15 cellular contexts compared by ENCODE assay signal in genomic region chr1:107687846-107688753, GRCh38.
A peak's percentile ranks its signal among the peaks of the same experiment; 100 is the strongest.
DNase-seq lines count a peak whose midpoint lies in the region; ATAC-seq and TF ChIP-seq lines count a peak whose summit lies in the region.
"Had no signal": no experiment of that assay in that cellular context is flagged by ENCODE, and none has a peak within 500 bp of the region (broad histone marks: within the 10 kb centered on the region; RNA-seq: fewer than 3 reads in every experiment).

No MANE protein-coding gene starts in this region.

- DNase-seq in H9 (no peak), RWPE2 (ENCODE audit: low spot score) (no peak), esophagus squamous epithelium (lab: John Stamatoyannopoulos, UW) (no peak), SHP77 (lab: John Stamatoyannopoulos, UW) (no peak)
- DNase-seq in stimulated activated CD4-positive, alpha-beta T cell treated with anti-CD3 and anti-CD28 coated beads, Interleukin-12 subunit alpha, Interleukin-12 subunit beta, amount 100 ng/mL, for 4 hours: no peak
- DNase-seq in activated CD4-positive, alpha-beta memory T cell treated with anti-CD3 and anti-CD28 coated beads for 36 hours: no peak
- DNase-seq: activated T-cell treated with anti-CD3 and anti-CD28 coated beads, Interleukin-2, amount 50 U/mL, for 72 hours; CD4-positive, CD25-positive, alpha-beta regulatory T cell; hippocampal formation; NCI-H187; WERI-Rb-1 had no signal

- H3K27ac ChIP-seq in H9 (ENCODE audit: insufficient read length, low read depth, low read length): no peak overlapping the region
- peak overlapping the region; percentile 63 for H3K27ac ChIP-seq in RWPE2 (ENCODE audit: poor library complexity, severe bottlenecking)
- peak overlapping the region; percentile 46 to 87 (median 76) for H3K27ac ChIP-seq in esophagus squamous epithelium
- H3K27ac ChIP-seq in rectal smooth muscle tissue (ENCODE audit: low read depth, low read length): peak overlapping the region; percentile 28
- H3K27ac ChIP-seq: HL-60, WERI-Rb-1 had no signal

- no peaks in the 10 kb centered on the region for H3K36me3 Mint-ChIP-seq in H9 (ENCODE audit: insufficient read depth in 1 of 3, low read depth in 3 of 3)
- no peaks in the 10 kb centered on the region for H3K36me3 Mint-ChIP-seq in activated CD4-positive, alpha-beta memory T cell treated with anti-CD3 and anti-CD28 coated beads for 36 hours
- H3K36me3 Mint-ChIP-seq: CD4-positive, CD25-positive, alpha-beta regulatory T cell had no signal

- no peak overlapping the region for H2AFZ ChIP-seq in H9 (ENCODE audit: low read length)

- H3K4me3 ChIP-seq in RWPE2 (ENCODE audit: severe bottlenecking) (peak overlapping the region; percentile 10), esophagus squamous epithelium (peak overlapping the region; percentile 30 to 60 (median 52)), rectal smooth muscle tissue (ENCODE audit: low read length) (peak overlapping the region; percentile 58)

- no peak overlapping the region for H4K91ac ChIP-seq in H9 (ENCODE audit: insufficient read length, low read depth, low read length)

- H3K9me3 ChIP-seq in H9 (ENCODE audit: control insufficient read depth, low read depth, low read length): no peaks in the 10 kb centered on the region
- no peaks in the 10 kb centered on the region for H3K9me3 ChIP-seq in RWPE2 (ENCODE audit: severe bottlenecking)
- no peaks in the 10 kb centered on the region for H3K9me3 ChIP-seq in esophagus squamous epithelium

- no peaks in the 10 kb centered on the region for H3K79me1 ChIP-seq in H9 (ENCODE audit: insufficient read depth, low read depth, low read length, poor library complexity, severe bottlenecking)

- H3K14ac ChIP-seq in H9 (ENCODE audit: insufficient read depth, low read length): no peak overlapping the region

- H4K5ac ChIP-seq in H9 (ENCODE audit: insufficient read length, low read depth, low read length): no peak overlapping the region

- TF ChIP-seq CTCF in H9 (conservative IDR thresholded peaks at IDR 0.05) (no peak), RWPE2 (IDR thresholded peaks at IDR 0.05; ENCODE audit: poor library complexity, severe bottlenecking) (no peak), esophagus squamous epithelium (IDR thresholded peaks at IDR 0.05) (no peak)

- CTCF ChIA-PET in activated CD4-positive, alpha-beta memory T cell treated with anti-CD3 and anti-CD28 coated beads for 36 hours (lab: Charles Lee): no interaction called here

- H2BK12ac ChIP-seq in H9 (ENCODE audit: insufficient read length, low read depth, low read length): no peak overlapping the region

- no peak overlapping the region for H3K4ac ChIP-seq in H9 (ENCODE audit: low read depth, low read length)

- H4K20me1 ChIP-seq in H9 (ENCODE audit: control insufficient read depth, insufficient read depth, insufficient read length): no peaks in the 10 kb centered on the region

- TF ChIP-seq POLR2A in esophagus squamous epithelium (IDR thresholded peaks at IDR 0.05): peak in 2 of 4 donors; percentile 67 to 72

- H3K27me3 Mint-ChIP-seq in H9 (ENCODE audit: low read depth): no peaks in the 10 kb centered on the region
- no peaks in the 10 kb centered on the region for H3K27me3 Mint-ChIP-seq in activated CD4-positive, alpha-beta memory T cell treated with anti-CD3 and anti-CD28 coated beads for 36 hours
- H3K27me3 Mint-ChIP-seq: CD4-positive, CD25-positive, alpha-beta regulatory T cell had no signal

- H3K9ac ChIP-seq in H9 (ENCODE audit: extremely low read depth, insufficient read length, low read length): no peak overlapping the region
- H3K9ac ChIP-seq in rectal smooth muscle tissue (ENCODE audit: low read length): no peak overlapping the region

- H3K36me3 ChIP-seq in RWPE2 (ENCODE audit: low read depth) (no peaks in the 10 kb centered on the region), esophagus squamous epithelium (no peaks in the 10 kb centered on the region), rectal smooth muscle tissue (ENCODE audit: control insufficient read depth, insufficient read depth, low read length) (no peaks in the 10 kb centered on the region)
- H3K36me3 ChIP-seq: WERI-Rb-1 had no signal

- H3K4me1 Mint-ChIP-seq in H9: peaks cover 13 to 18% of the 10 kb centered on the region in 2 experiments
- no peaks in the 10 kb centered on the region for H3K4me1 Mint-ChIP-seq in activated CD4-positive, alpha-beta memory T cell treated with anti-CD3 and anti-CD28 coated beads for 36 hours (ENCODE audit: low read depth)

- no peak overlapping the region for H3K18ac ChIP-seq in H9 (ENCODE audit: insufficient read length, low read depth, low read length)

- H2BK20ac ChIP-seq in H9 (ENCODE audit: low read depth, low read length, poor library complexity, severe bottlenecking): no peak overlapping the region

- H3K23ac ChIP-seq in H9 (ENCODE audit: insufficient read length, low read depth, low read length): no peak overlapping the region

- WGBS in H9 (ENCODE audit: extremely low coverage, insufficient read length, low lambda C conversion rate): no CpG with 5 or more reads among the region's 9 CpGs
- 37 to 55% methylated on average over 9 of the region's 9 CpGs for WGBS in esophagus squamous epithelium, 2 donors

- H3K56ac ChIP-seq in H9 (ENCODE audit: insufficient read length, low read depth, low read length): no peak overlapping the region

- no peak overlapping the region for H3K4me2 ChIP-seq in H9 (ENCODE audit: insufficient read depth, insufficient read length, low read length)

- POLR2A ChIA-PET in activated CD4-positive, alpha-beta memory T cell treated with anti-CD3 and anti-CD28 coated beads for 36 hours (lab: Charles Lee): no interaction called here

- H3K4me1 ChIP-seq in H9 (ENCODE audit: insufficient read depth, low read length) (no peaks in the 10 kb centered on the region; the same call in 1 of the 2 replicates), RWPE2 (ENCODE audit: insufficient read depth, poor library complexity, severe bottlenecking) (peaks cover 38% of the 10 kb centered on the region), esophagus squamous epithelium (peaks cover 5 to 58% (median 24%) of the 10 kb centered on the region in 3 donors), rectal smooth muscle tissue (ENCODE audit: control insufficient read depth, insufficient read depth, low read length) (peaks cover 18% of the 10 kb centered on the region)

- H3T11ph ChIP-seq in H9 (ENCODE audit: low read length): no peak overlapping the region

- intact Hi-C loops in esophagus squamous epithelium (cut with DNase I): no loop called here
- intact Hi-C loops in activated CD4-positive, alpha-beta memory T cell treated with anti-CD3 and anti-CD28 coated beads for 36 hours (cut with micrococcal nuclease): no loop called here

- H4K8ac ChIP-seq in H9 (replicated peaks; ENCODE audit: insufficient read length, low read depth, low read length): no peak overlapping the region

- no peak overlapping the region for H2AK5ac ChIP-seq in H9 (ENCODE audit: insufficient read length, low read length)

- 0 out of 7 replicates have a peak overlapping the region, but pooled peaks of 2 of the 3 experiments have one; percentile 22 to 66 for H3K27ac Mint-ChIP-seq in H9
- H3K27ac Mint-ChIP-seq in activated CD4-positive, alpha-beta memory T cell treated with anti-CD3 and anti-CD28 coated beads for 36 hours: no peak overlapping the region
- H3K27ac Mint-ChIP-seq: activated T-cell treated with anti-CD3 and anti-CD28 coated beads, Interleukin-2, amount 50 U/mL, for 72 hours; CD4-positive, CD25-positive, alpha-beta regulatory T cell had no signal

- H3K27me3 ChIP-seq in H9 (ENCODE audit: insufficient read depth, low read length) (no peaks in the 10 kb centered on the region), RWPE2 (ENCODE audit: insufficient read depth, poor library complexity, severe bottlenecking) (no peaks in the 10 kb centered on the region), esophagus squamous epithelium (no peaks in the 10 kb centered on the region), rectal smooth muscle tissue (ENCODE audit: control insufficient read depth, insufficient read depth, low read length) (no peaks in the 10 kb centered on the region)

- H2BK5ac ChIP-seq in H9 (ENCODE audit: insufficient read length, low read length): no peak overlapping the region

- H3K4me3 Mint-ChIP-seq in H9: no peak overlapping the region
- no peak overlapping the region for H3K4me3 Mint-ChIP-seq in activated CD4-positive, alpha-beta memory T cell treated with anti-CD3 and anti-CD28 coated beads for 36 hours
- H3K4me3 Mint-ChIP-seq: activated T-cell treated with anti-CD3 and anti-CD28 coated beads, Interleukin-2, amount 50 U/mL, for 72 hours; CD4-positive, CD25-positive, alpha-beta regulatory T cell had no signal

- no peaks in the 10 kb centered on the region for H3K23me2 ChIP-seq in H9 (ENCODE audit: insufficient read length, low read depth, low read length, poor library complexity, severe bottlenecking)

- H3K79me2 ChIP-seq in H9 (ENCODE audit: insufficient read depth, low read length): no peaks in the 10 kb centered on the region

- no peaks in the 10 kb centered on the region for H3K9me3 Mint-ChIP-seq in H9
- H3K9me3 Mint-ChIP-seq in activated CD4-positive, alpha-beta memory T cell treated with anti-CD3 and anti-CD28 coated beads for 36 hours: no peaks in the 10 kb centered on the region
- H3K9me3 Mint-ChIP-seq: activated T-cell treated with anti-CD3 and anti-CD28 coated beads, Interleukin-2, amount 50 U/mL, for 72 hours; CD4-positive, CD25-positive, alpha-beta regulatory T cell had no signal

- H2BK120ac ChIP-seq in H9 (ENCODE audit: low read depth, low read length, poor library complexity, severe bottlenecking): no peak overlapping the region

- H2BK15ac ChIP-seq in H9 (ENCODE audit: low read depth, low read length): no peak overlapping the region

- ATAC-seq in RWPE2 (ENCODE audit: low read depth): peak; percentile 88
- ATAC-seq in GM21381 (IDR thresholded peaks at IDR 0.05; ENCODE audit: unreplicated experiment): no peak
- ATAC-seq: activated T-cell treated with anti-CD3 and anti-CD28 coated beads, Interleukin-2, amount 50 U/mL, for 72 hours; Panc1 had no signal
